In genomic region chr16:88736496-88736895, GRCh38 we compare ENCODE assay signal across 38 cellular contexts. TPM values are rescaled to one million over a fixed set of nuclear protein-coding genes. Genes with fewer than 3 reads are reported as not detected.
"Had no signal": no experiment of that assay in that cellular context is flagged by ENCODE, and none has a peak within 500 bp of the region (broad histone marks: within the 10 kb centered on the region; RNA-seq: fewer than 3 reads in every experiment).

No MANE protein-coding gene starts in this region.

- H3K4me3 Mint-ChIP-seq: activated naive CD4-positive, alpha-beta T cell treated with anti-CD3 and anti-CD28 coated beads for 36 hours; activated naive CD4-positive, alpha-beta T cell treated with anti-CD3 and anti-CD28 coated beads, Interleukin-2, amount 10 ng/mL, durations not matched to agents 7 days and 5 days; activated naive CD4-positive, alpha-beta T cell treated with anti-CD3 and anti-CD28 coated beads, Interleukin-2, amount 50 U/mL, for 24 hours; activated naive CD8-positive, alpha-beta T cell; activated naive CD8-positive, alpha-beta T cell treated with anti-CD3 and anti-CD28 coated beads for 36 hours; activated naive CD8-positive, alpha-beta T cell treated with anti-CD3 and anti-CD28 coated beads, Interleukin-2, amount 10 ng/mL, durations not matched to agents 7 days and 5 days; activated naive CD8-positive, alpha-beta T cell treated with anti-CD3 and anti-CD28 coated beads, Interleukin-2, amount 50 U/mL, for 24 hours; activated T-cell treated with anti-CD3 and anti-CD28 coated beads, Interleukin-2, amount 50 U/mL, for 24 hours; activated T-cell treated with anti-CD3 and anti-CD28 coated beads, Interleukin-2, amount 50 U/mL, for 4 hours; activated T-cell treated with anti-CD3 and anti-CD28 coated beads, Interleukin-2, amount 50 U/mL, for 72 hours; activated T-helper 1 cell treated with anti-CD3 and anti-CD28 coated beads, Interleukin-12 subunit alpha, Interleukin-12 subunit beta, Interleukin-2, Interleukin-4 antibody, amounts not matched to agents 30 ng/mL and 10 ng/mL and 1 ng/mL, durations not matched to agents 14 hours and 24 hours and 36 hours; activated T-helper 17 cell treated with anti-CD3 and anti-CD28 coated beads, Interleukin-2, amount 50 U/mL, for 72 hours; brain; central memory CD8-positive, alpha-beta T cell had no signal

- H3K27me3 Mint-ChIP-seq: activated naive CD4-positive, alpha-beta T cell treated with anti-CD3 and anti-CD28 coated beads, Interleukin-2, amount 10 ng/mL, durations not matched to agents 7 days and 5 days; activated naive CD4-positive, alpha-beta T cell treated with anti-CD3 and anti-CD28 coated beads, Interleukin-2, amount 50 U/mL, for 24 hours; activated naive CD8-positive, alpha-beta T cell; activated naive CD8-positive, alpha-beta T cell treated with anti-CD3 and anti-CD28 coated beads for 36 hours; activated naive CD8-positive, alpha-beta T cell treated with anti-CD3 and anti-CD28 coated beads, Interleukin-2, amount 10 ng/mL, durations not matched to agents 7 days and 5 days; activated naive CD8-positive, alpha-beta T cell treated with anti-CD3 and anti-CD28 coated beads, Interleukin-2, amount 50 U/mL, for 24 hours; activated T-cell treated with anti-CD3 and anti-CD28 coated beads, Interleukin-2, amount 50 U/mL, for 24 hours; activated T-helper 17 cell treated with anti-CD3 and anti-CD28 coated beads, Interleukin-2, amount 50 U/mL, for 72 hours; brain; central memory CD8-positive, alpha-beta T cell had no signal

- DNase-seq: activated effector memory CD4-positive, alpha-beta T cell treated with anti-CD3 and anti-CD28 coated beads, Interleukin-2, amount 50 U/mL, for 16 hours; activated effector memory CD4-positive, alpha-beta T cell treated with Interleukin-2 at 50 U/mL for 16 hours; activated gamma-delta T cell; activated gamma-delta T cell treated with Interleukin-2 at 50 U/mL for 16 hours; activated naive CD4-positive, alpha-beta T cell treated with anti-CD3 and anti-CD28 coated beads for 36 hours; activated naive CD4-positive, alpha-beta T cell treated with anti-CD3 and anti-CD28 coated beads, Interleukin-2, amount 10 ng/mL, durations not matched to agents 7 days and 5 days; activated naive CD4-positive, alpha-beta T cell treated with anti-CD3 and anti-CD28 coated beads, Interleukin-2, amount 50 U/mL, for 16 hours; activated naive CD4-positive, alpha-beta T cell treated with Interleukin-2 at 50 U/mL for 16 hours; activated naive CD8-positive, alpha-beta T cell treated with anti-CD3 and anti-CD28 coated beads for 36 hours; activated naive CD8-positive, alpha-beta T cell treated with anti-CD3 and anti-CD28 coated beads, Interleukin-2, amount 10 ng/mL, durations not matched to agents 7 days and 5 days; activated naive CD8-positive, alpha-beta T cell treated with anti-CD3 and anti-CD28 coated beads, Interleukin-2, amount 50 U/mL, for 24 hours; activated T-cell treated with anti-CD3 and anti-CD28 coated beads, Interleukin-2, amount 50 U/mL, for 1 hour; activated T-cell treated with anti-CD3 and anti-CD28 coated beads, Interleukin-2, amount 50 U/mL, for 24 hours; activated T-cell treated with anti-CD3 and anti-CD28 coated beads, Interleukin-2, amount 50 U/mL, for 4 hours; activated T-cell treated with anti-CD3 and anti-CD28 coated beads, Interleukin-2, amount 50 U/mL, for 48 hours; activated T-cell treated with anti-CD3 and anti-CD28 coated beads, Interleukin-2, amount 50 U/mL, for 72 hours; adrenal gland; amniotic stem cell; aorta; body of pancreas; brain microvascular endothelial cell; central memory CD4-positive, alpha-beta T cell; cerebellar nuclear complex had no signal

- H3K4me3 ChIP-seq: adrenal gland, ascending aorta, body of pancreas, breast epithelium, cardiac muscle cell had no signal

- H3K27ac ChIP-seq: adrenal gland, ascending aorta, body of pancreas, brain microvascular endothelial cell, breast epithelium, cardiac muscle cell had no signal

- H3K27ac Mint-ChIP-seq: activated naive CD4-positive, alpha-beta T cell treated with anti-CD3 and anti-CD28 coated beads for 36 hours; activated naive CD4-positive, alpha-beta T cell treated with anti-CD3 and anti-CD28 coated beads, Interleukin-2, amount 10 ng/mL, durations not matched to agents 7 days and 5 days; activated naive CD4-positive, alpha-beta T cell treated with anti-CD3 and anti-CD28 coated beads, Interleukin-2, amount 50 U/mL, for 24 hours; activated naive CD4-positive, alpha-beta T cell treated with anti-CD3 and anti-CD28 coated beads, Interleukin-2, amount 50 U/mL, for 72 hours; activated naive CD8-positive, alpha-beta T cell; activated naive CD8-positive, alpha-beta T cell treated with anti-CD3 and anti-CD28 coated beads for 36 hours; activated naive CD8-positive, alpha-beta T cell treated with anti-CD3 and anti-CD28 coated beads, Interleukin-2, amount 10 ng/mL, durations not matched to agents 7 days and 5 days; activated naive CD8-positive, alpha-beta T cell treated with anti-CD3 and anti-CD28 coated beads, Interleukin-2, amount 50 U/mL, for 24 hours; activated T-cell treated with anti-CD3 and anti-CD28 coated beads, Interleukin-2, amount 50 U/mL, for 24 hours; activated T-cell treated with anti-CD3 and anti-CD28 coated beads, Interleukin-2, amount 50 U/mL, for 72 hours; activated T-helper 1 cell treated with anti-CD3 and anti-CD28 coated beads, Interleukin-12 subunit alpha, Interleukin-12 subunit beta, Interleukin-2, Interleukin-4 antibody, amounts not matched to agents 30 ng/mL and 10 ng/mL and 1 ng/mL, durations not matched to agents 14 hours and 24 hours and 36 hours; activated T-helper 17 cell treated with anti-CD3 and anti-CD28 coated beads, Interleukin-2, amount 50 U/mL, for 72 hours; activated T-helper 2 cell treated with anti-CD3 and anti-CD28 coated beads, Interferon-gamma antibody, Interleukin-2, Interleukin-4, amounts not matched to agents 10 μg/mL and 5 μg/mL and 100 μg/mL, durations not matched to agents 14 hours and 24 hours and 36 hours; brain had no signal

- H3K9me3 ChIP-seq: adrenal gland, ascending aorta, body of pancreas, breast epithelium had no signal

- H3K36me3 Mint-ChIP-seq: activated naive CD4-positive, alpha-beta T cell treated with anti-CD3 and anti-CD28 coated beads, Interleukin-2, amount 50 U/mL, for 24 hours; activated naive CD4-positive, alpha-beta T cell treated with anti-CD3 and anti-CD28 coated beads, Interleukin-2, amount 50 U/mL, for 72 hours; activated naive CD8-positive, alpha-beta T cell; brain had no signal

- H3K4me1 ChIP-seq: ascending aorta had no signal

- H3K27me3 ChIP-seq: adrenal gland, ascending aorta, body of pancreas, brain microvascular endothelial cell, breast epithelium, cardiac muscle cell had no signal

- H3K4me1 Mint-ChIP-seq: activated naive CD4-positive, alpha-beta T cell treated with anti-CD3 and anti-CD28 coated beads, Interleukin-2, amount 50 U/mL, for 24 hours; activated naive CD8-positive, alpha-beta T cell treated with anti-CD3 and anti-CD28 coated beads, Interleukin-2, amount 10 ng/mL, durations not matched to agents 7 days and 5 days; activated naive CD8-positive, alpha-beta T cell treated with anti-CD3 and anti-CD28 coated beads, Interleukin-2, amount 50 U/mL, for 24 hours; activated T-helper 17 cell treated with anti-CD3 and anti-CD28 coated beads, Interleukin-2, amount 50 U/mL, for 72 hours had no signal

- FAIRE-seq: astrocyte, bronchial epithelial cell had no signal

RNA-seq across cellular contexts. Expression of gene SNAI3, which starts 50.2 kb away (rescaled TPM):
- total RNA-seq: ascending aorta, bronchial epithelial cell, cerebellum, chondrocyte had no signal
